In the genomic region with DNA sequence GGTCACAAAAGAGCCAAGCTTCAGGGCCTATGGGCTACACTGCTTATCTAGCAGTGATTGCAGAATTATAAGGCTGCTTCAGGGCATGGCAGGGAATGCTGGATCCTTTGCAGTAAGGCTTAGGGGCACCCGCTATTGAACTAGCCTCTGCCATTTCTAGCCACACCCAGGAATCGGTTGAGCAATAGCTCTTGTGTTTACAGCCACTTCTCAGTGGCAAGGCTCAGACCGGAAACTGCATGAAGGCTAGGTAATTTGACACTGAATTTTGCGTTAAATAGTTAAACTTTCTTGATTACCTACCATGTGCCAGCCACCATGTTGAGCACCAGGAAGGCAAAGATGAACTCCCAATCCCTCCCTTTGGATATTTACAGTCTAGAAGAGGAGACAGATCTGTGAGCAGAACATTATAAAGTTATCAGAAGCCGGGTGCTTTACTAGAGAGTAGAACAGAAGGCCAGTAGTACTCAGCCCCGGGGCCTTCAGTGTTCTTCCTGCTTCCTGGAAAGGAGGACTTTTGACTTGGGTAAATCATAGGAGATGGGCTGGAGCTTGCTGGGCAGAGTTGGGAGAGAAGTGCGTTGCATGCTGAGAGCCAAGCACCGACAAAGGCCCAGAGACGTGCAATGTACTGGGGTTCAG, we compare ENCODE assay signal across 1 cellular context.
TF ChIP-seq lines count a peak whose summit lies in the region.

No MANE protein-coding gene starts in this region.

TF ChIP-seq in HepG2, 621 proteins besides CTCF, POLR2A, EP300 and RAD21 (continued from another document and continues in another):
- TF ChIP-seq ZNF691 (CRISPR knock-in tag; IDR thresholded peaks at IDR 0.05; ENCODE audit: borderline replicate concordance, low read depth) (no peak), TFE3 (CRISPR knock-in tag; IDR thresholded peaks at IDR 0.05) (peak; percentile 33; the same call in 1 of the 2 replicates), ISL2 (CRISPR knock-in tag; IDR thresholded peaks at IDR 0.05) (0 out of 2 replicates have a peak, but pooled peaks have one; percentile 48), MTF1 (CRISPR knock-in tag; IDR thresholded peaks at IDR 0.05) (no peak), ZNF292 (CRISPR knock-in tag; IDR thresholded peaks at IDR 0.05; ENCODE audit: borderline replicate concordance, low read depth) (peak; percentile 56; the same call in 1 of the 2 replicates), PHF20 (CRISPR knock-in tag; IDR thresholded peaks at IDR 0.05) (peak; percentile 64; the same call in 1 of the 2 replicates), ZNF232 (CRISPR knock-in tag; IDR thresholded peaks at IDR 0.05; ENCODE audit: borderline replicate concordance) (peak; percentile 41; the same call in 1 of the 2 replicates), ESRRA (CRISPR knock-in tag; IDR thresholded peaks at IDR 0.05; ENCODE audit: low read depth) (no peak), JUN (CRISPR knock-in tag; IDR thresholded peaks at IDR 0.05) (no peak), SMAD9 (CRISPR knock-in tag; IDR thresholded peaks at IDR 0.05) (no peak), BCL6 (CRISPR knock-in tag; IDR thresholded peaks at IDR 0.05) (peak; percentile 86), ZNF570 (CRISPR knock-in tag; IDR thresholded peaks at IDR 0.05; ENCODE audit: borderline replicate concordance) (no peak), THYN1 (CRISPR knock-in tag; IDR thresholded peaks at IDR 0.05; ENCODE audit: borderline replicate concordance, low read depth) (no peak), MXD1 (CRISPR knock-in tag; IDR thresholded peaks at IDR 0.05) (no peak), ZMYM3 (CRISPR knock-in tag; IDR thresholded peaks at IDR 0.05) (peak; percentile 55; the same call in 1 of the 2 replicates), PPARG (CRISPR knock-in tag; conservative IDR thresholded peaks at IDR 0.05) (no peak), SOX5 (CRISPR knock-in tag; IDR thresholded peaks at IDR 0.05; ENCODE audit: borderline replicate concordance) (peak; percentile 79; the same call in 1 of the 2 replicates), ZMYM2 (CRISPR knock-in tag; IDR thresholded peaks at IDR 0.05) (no peak), ZNF737 (CRISPR knock-in tag; IDR thresholded peaks at IDR 0.05; ENCODE audit: borderline replicate concordance) (no peak), DBP (CRISPR knock-in tag; IDR thresholded peaks at IDR 0.05; ENCODE audit: not compliant biosample characterization) (no peak), ZNF205 (CRISPR knock-in tag; IDR thresholded peaks at IDR 0.05) (no peak), AHR (CRISPR knock-in tag; IDR thresholded peaks at IDR 0.05) (no peak), ASH2L (IDR thresholded peaks at IDR 0.05; ENCODE audit: insufficient read length, low read depth, low read length) (no peak), ATAD3A (CRISPR knock-in tag; IDR thresholded peaks at IDR 0.05) (no peak), MEF2D (CRISPR knock-in tag; IDR thresholded peaks at IDR 0.05) (peak; percentile 68; the same call in 1 of the 2 replicates), RERE (CRISPR knock-in tag; IDR thresholded peaks at IDR 0.05; ENCODE audit: low read depth) (no peak), SNAI1 (CRISPR knock-in tag; IDR thresholded peaks at IDR 0.05; ENCODE audit: borderline replicate concordance) (no peak), HOXA9 (CRISPR knock-in tag; IDR thresholded peaks at IDR 0.05; ENCODE audit: borderline replicate concordance) (no peak)
- TF ChIP-seq, protein P1, sequence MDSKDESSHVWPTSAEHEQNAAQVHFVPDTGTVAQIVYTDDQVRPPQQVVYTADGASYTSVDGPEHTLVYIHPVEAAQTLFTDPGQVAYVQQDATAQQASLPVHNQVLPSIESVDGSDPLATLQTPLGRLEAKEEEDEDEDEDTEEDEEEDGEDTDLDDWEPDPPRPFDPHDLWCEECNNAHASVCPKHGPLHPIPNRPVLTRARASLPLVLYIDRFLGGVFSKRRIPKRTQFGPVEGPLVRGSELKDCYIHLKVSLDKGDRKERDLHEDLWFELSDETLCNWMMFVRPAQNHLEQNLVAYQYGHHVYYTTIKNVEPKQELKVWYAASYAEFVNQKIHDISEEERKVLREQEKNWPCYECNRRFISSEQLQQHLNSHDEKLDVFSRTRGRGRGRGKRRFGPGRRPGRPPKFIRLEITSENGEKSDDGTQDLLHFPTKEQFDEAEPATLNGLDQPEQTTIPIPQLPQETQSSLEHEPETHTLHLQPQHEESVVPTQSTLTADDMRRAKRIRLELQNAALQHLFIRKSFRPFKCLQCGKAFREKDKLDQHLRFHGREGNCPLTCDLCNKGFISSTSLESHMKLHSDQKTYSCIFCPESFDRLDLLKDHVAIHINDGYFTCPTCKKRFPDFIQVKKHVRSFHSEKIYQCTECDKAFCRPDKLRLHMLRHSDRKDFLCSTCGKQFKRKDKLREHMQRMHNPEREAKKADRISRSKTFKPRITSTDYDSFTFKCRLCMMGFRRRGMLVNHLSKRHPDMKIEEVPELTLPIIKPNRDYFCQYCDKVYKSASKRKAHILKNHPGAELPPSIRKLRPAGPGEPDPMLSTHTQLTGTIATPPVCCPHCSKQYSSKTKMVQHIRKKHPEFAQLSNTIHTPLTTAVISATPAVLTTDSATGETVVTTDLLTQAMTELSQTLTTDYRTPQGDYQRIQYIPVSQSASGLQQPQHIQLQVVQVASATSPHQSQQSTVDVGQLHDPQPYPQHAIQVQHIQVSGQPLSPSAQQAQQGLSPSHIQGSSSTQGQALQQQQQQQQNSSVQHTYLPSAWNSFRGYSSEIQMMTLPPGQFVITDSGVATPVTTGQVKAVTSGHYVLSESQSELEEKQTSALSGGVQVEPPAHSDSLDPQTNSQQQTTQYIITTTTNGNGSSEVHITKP (CRISPR knock-in tag; IDR thresholded peaks at IDR 0.05; ENCODE audit: low read depth) = no peak
- TF ChIP-seq, protein P2, sequence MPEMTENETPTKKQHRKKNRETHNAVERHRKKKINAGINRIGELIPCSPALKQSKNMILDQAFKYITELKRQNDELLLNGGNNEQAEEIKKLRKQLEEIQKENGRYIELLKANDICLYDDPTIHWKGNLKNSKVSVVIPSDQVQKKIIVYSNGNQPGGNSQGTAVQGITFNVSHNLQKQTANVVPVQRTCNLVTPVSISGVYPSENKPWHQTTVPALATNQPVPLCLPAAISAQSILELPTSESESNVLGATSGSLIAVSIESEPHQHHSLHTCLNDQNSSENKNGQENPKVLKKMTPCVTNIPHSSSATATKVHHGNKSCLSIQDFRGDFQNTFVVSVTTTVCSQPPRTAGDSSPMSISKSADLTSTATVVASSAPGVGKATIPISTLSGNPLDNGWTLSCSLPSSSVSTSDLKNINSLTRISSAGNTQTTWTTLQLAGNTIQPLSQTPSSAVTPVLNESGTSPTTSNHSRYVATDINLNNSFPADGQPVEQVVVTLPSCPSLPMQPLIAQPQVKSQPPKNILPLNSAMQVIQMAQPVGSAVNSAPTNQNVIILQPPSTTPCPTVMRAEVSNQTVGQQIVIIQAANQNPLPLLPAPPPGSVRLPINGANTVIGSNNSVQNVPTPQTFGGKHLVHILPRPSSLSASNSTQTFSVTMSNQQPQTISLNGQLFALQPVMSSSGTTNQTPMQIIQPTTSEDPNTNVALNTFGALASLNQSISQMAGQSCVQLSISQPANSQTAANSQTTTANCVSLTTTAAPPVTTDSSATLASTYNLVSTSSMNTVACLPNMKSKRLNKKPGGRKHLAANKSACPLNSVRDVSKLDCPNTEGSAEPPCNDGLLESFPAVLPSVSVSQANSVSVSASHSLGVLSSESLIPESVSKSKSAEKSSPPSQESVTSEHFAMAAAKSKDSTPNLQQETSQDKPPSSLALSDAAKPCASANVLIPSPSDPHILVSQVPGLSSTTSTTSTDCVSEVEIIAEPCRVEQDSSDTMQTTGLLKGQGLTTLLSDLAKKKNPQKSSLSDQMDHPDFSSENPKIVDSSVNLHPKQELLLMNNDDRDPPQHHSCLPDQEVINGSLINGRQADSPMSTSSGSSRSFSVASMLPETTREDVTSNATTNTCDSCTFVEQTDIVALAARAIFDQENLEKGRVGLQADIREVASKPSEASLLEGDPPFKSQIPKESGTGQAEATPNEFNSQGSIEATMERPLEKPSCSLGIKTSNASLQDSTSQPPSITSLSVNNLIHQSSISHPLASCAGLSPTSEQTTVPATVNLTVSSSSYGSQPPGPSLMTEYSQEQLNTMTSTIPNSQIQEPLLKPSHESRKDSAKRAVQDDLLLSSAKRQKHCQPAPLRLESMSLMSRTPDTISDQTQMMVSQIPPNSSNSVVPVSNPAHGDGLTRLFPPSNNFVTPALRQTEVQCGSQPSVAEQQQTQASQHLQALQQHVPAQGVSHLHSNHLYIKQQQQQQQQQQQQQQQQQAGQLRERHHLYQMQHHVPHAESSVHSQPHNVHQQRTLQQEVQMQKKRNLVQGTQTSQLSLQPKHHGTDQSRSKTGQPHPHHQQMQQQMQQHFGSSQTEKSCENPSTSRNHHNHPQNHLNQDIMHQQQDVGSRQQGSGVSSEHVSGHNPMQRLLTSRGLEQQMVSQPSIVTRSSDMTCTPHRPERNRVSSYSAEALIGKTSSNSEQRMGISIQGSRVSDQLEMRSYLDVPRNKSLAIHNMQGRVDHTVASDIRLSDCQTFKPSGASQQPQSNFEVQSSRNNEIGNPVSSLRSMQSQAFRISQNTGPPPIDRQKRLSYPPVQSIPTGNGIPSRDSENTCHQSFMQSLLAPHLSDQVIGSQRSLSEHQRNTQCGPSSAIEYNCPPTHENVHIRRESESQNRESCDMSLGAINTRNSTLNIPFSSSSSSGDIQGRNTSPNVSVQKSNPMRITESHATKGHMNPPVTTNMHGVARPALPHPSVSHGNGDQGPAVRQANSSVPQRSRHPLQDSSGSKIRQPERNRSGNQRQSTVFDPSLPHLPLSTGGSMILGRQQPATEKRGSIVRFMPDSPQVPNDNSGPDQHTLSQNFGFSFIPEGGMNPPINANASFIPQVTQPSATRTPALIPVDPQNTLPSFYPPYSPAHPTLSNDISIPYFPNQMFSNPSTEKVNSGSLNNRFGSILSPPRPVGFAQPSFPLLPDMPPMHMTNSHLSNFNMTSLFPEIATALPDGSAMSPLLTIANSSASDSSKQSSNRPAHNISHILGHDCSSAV (CRISPR knock-in tag; IDR thresholded peaks at IDR 0.05; ENCODE audit: borderline replicate concordance) = no peak
